In genomic region chr19:16418597-16418962, GRCh38 we compare ENCODE assay signal across 17 cellular contexts.
"Had no signal": no experiment of that assay in that cellular context is flagged by ENCODE, and none has a peak within 500 bp of the region (broad histone marks: within the 10 kb centered on the region; RNA-seq: fewer than 3 reads in every experiment).

No MANE protein-coding gene starts in this region.

- H3K27ac ChIP-seq: body of pancreas, esophagus muscularis mucosa, lower lobe of right lung, vagina had no signal

- H3K9me3 Mint-ChIP-seq: activated CD4-positive, alpha-beta memory T cell treated with anti-CD3 and anti-CD28 coated beads for 36 hours; activated T-cell treated with anti-CD3 and anti-CD28 coated beads, Interleukin-2, amount 50 U/mL, for 4 hours; central memory CD8-positive, alpha-beta T cell; naive thymus-derived CD4-positive, alpha-beta T cell had no signal

- H3K27me3 ChIP-seq: body of pancreas, esophagus muscularis mucosa, tibial nerve, vagina had no signal

- DNase-seq: activated CD4-positive, alpha-beta memory T cell treated with anti-CD3 and anti-CD28 coated beads for 36 hours; activated CD8-positive, alpha-beta memory T cell treated with anti-CD3 and anti-CD28 coated beads, Interleukin-2, amount 10 ng/mL, durations not matched to agents 7 days and 5 days; activated effector memory CD4-positive, alpha-beta T cell treated with anti-CD3 and anti-CD28 coated beads, Interleukin-2, amount 50 U/mL, for 16 hours; activated T-cell treated with anti-CD3 and anti-CD28 coated beads, Interleukin-2, amount 50 U/mL, for 4 hours; body of pancreas; lower lobe of right lung; midbrain; naive thymus-derived CD4-positive, alpha-beta T cell; stimulated activated naive CD4-positive, alpha-beta T cell; SW 1271; T-helper 9 cell had no signal

- H3K4me3 ChIP-seq: body of pancreas, coronary artery, esophagus muscularis mucosa, lower lobe of right lung, tibial nerve, vagina had no signal

- H3K27me3 Mint-ChIP-seq: activated CD4-positive, alpha-beta memory T cell treated with anti-CD3 and anti-CD28 coated beads for 36 hours; activated CD8-positive, alpha-beta memory T cell treated with anti-CD3 and anti-CD28 coated beads, Interleukin-2, amount 10 ng/mL, durations not matched to agents 7 days and 5 days; activated naive CD8-positive, alpha-beta T cell; central memory CD8-positive, alpha-beta T cell; naive thymus-derived CD4-positive, alpha-beta T cell had no signal

- H3K4me1 ChIP-seq: body of pancreas, lower lobe of right lung had no signal

- H3K36me3 Mint-ChIP-seq: activated naive CD8-positive, alpha-beta T cell had no signal

- H3K4me1 Mint-ChIP-seq: central memory CD8-positive, alpha-beta T cell had no signal

- H3K9me3 ChIP-seq: body of pancreas, esophagus muscularis mucosa, lower lobe of right lung, tibial nerve, vagina had no signal

- H3K4me3 Mint-ChIP-seq: activated CD4-positive, alpha-beta memory T cell treated with anti-CD3 and anti-CD28 coated beads for 36 hours; activated CD8-positive, alpha-beta memory T cell treated with anti-CD3 and anti-CD28 coated beads, Interleukin-2, amount 10 ng/mL, durations not matched to agents 7 days and 5 days; activated naive CD8-positive, alpha-beta T cell; activated T-cell treated with anti-CD3 and anti-CD28 coated beads, Interleukin-2, amount 50 U/mL, for 4 hours; central memory CD8-positive, alpha-beta T cell; naive thymus-derived CD4-positive, alpha-beta T cell had no signal

- H3K27ac Mint-ChIP-seq: activated CD4-positive, alpha-beta memory T cell treated with anti-CD3 and anti-CD28 coated beads for 36 hours; activated CD8-positive, alpha-beta memory T cell treated with anti-CD3 and anti-CD28 coated beads, Interleukin-2, amount 10 ng/mL, durations not matched to agents 7 days and 5 days; activated naive CD8-positive, alpha-beta T cell had no signal

- ATAC-seq: body of pancreas; naive thymus-derived CD4-positive, alpha-beta T cell had no signal
